Comparison of ENCODE assay signal across 7 cellular contexts in genomic region chr12:98894412-98895085, GRCh38.
DNase-seq lines count a peak whose midpoint lies in the region; ATAC-seq and TF ChIP-seq lines count a peak whose summit lies in the region.

No MANE protein-coding gene starts in this region.

- H3K36me3 Mint-ChIP-seq in GM23338 (ENCODE audit: low read depth): no peaks in the 10 kb centered on the region; the same call in 2 of the 3 replicates

- H3K4me2 ChIP-seq in GM23338 (peak overlapping the region; percentile 82), skeletal muscle satellite cell (ENCODE audit: low read length) (peak overlapping the region; percentile 59)

- H3K9me3 Mint-ChIP-seq in GM23338: no peaks in the 10 kb centered on the region

- H3K79me2 ChIP-seq in GM23338 (replicated peaks; ENCODE audit: insufficient read depth): no peaks in the 10 kb centered on the region

- no peaks in the 10 kb centered on the region for H3K36me3 ChIP-seq in GM23338 (ENCODE audit: insufficient read depth)
- no peaks in the 10 kb centered on the region for H3K36me3 ChIP-seq in skeletal muscle satellite cell (ENCODE audit: insufficient read depth, low read length)

- peaks cover 20% of the 10 kb centered on the region; the same call in 2 of the 3 replicates for H3K4me1 Mint-ChIP-seq in GM23338

- no peak for TF ChIP-seq CTCF in GM23338 (conservative IDR thresholded peaks at IDR 0.05; ENCODE audit: low read depth in 2 of 2)

- H3K4me3 Mint-ChIP-seq in GM23338: peak overlapping the region; percentile 73

- H3K4me1 ChIP-seq in GM23338 (ENCODE audit: insufficient read depth) (peaks cover 22% of the 10 kb centered on the region), skeletal muscle satellite cell (ENCODE audit: control insufficient read depth, insufficient read depth, low read length) (no peaks in the 10 kb centered on the region)

- H3K27ac Mint-ChIP-seq in GM23338: no peak overlapping the region

- no peaks in the 10 kb centered on the region for H3K9me3 ChIP-seq in skeletal muscle satellite cell (replicated peaks; ENCODE audit: low read length)

- H2AFZ ChIP-seq in GM23338: peak overlapping the region; percentile 70

- H3K4me3 ChIP-seq in GM23338 (peak overlapping the region; percentile 68), skeletal muscle satellite cell (ENCODE audit: low read length) (no peak overlapping the region)

- ATAC-seq in GM23338 (peak; percentile 62), GM18909 (IDR thresholded peaks at IDR 0.05; ENCODE audit: poor library complexity, unreplicated experiment) (no peak), GM18870 (IDR thresholded peaks at IDR 0.05; ENCODE audit: unreplicated experiment) (no peak), GM18868 (IDR thresholded peaks at IDR 0.05; ENCODE audit: unreplicated experiment) (no peak)

- H3K27me3 Mint-ChIP-seq in GM23338 (ENCODE audit: insufficient read depth, low read depth, poor library complexity): peaks cover 47% of the 10 kb centered on the region

- no peaks in the 10 kb centered on the region for H3F3A ChIP-seq in GM23338 (replicated peaks; ENCODE audit: low read depth)

- no peak overlapping the region for H3K27ac ChIP-seq in GM23338 (ENCODE audit: low read depth)

- no peak overlapping the region for H3K9ac ChIP-seq in skeletal muscle satellite cell (ENCODE audit: low read depth, low read length)

- H3K27me3 ChIP-seq in GM23338 (ENCODE audit: insufficient read depth) (peaks cover 58% of the 10 kb centered on the region), skeletal muscle satellite cell (ENCODE audit: control insufficient read depth, insufficient read depth, low read length) (peaks cover 65% of the 10 kb centered on the region)

- no peaks in the 10 kb centered on the region for H3K9me2 ChIP-seq in GM23338 (ENCODE audit: insufficient read depth)

- H4K20me1 ChIP-seq in GM23338 (replicated peaks; ENCODE audit: insufficient read depth): no peaks in the 10 kb centered on the region; the same call in none of the 2 replicates

- DNase-seq in GM23338 (ENCODE audit: low spot score) (peak; percentile 74), NCI-H2227 treated with DMSO at 0.1 percent for 48 hours (lab: John Stamatoyannopoulos, UW) (peak; percentile 59), hypothalamus (lab: John Stamatoyannopoulos, UW) (peak in 36 of 51 donors; percentile 15 to 83 (median 62))

TF ChIP-seq in GM23338, 12 proteins besides CTCF, POLR2A, EP300 and RAD21:
- TF ChIP-seq EZH2 (IDR thresholded peaks at IDR 0.05; ENCODE audit: low read depth, unreplicated experiment) (peak; percentile 53), NANOG (IDR thresholded peaks at IDR 0.05; ENCODE audit: borderline replicate concordance) (no peak)
